In genomic region chr11:117081908-117082307, GRCh38 we compare ENCODE assay signal across 1 cellular context.
TF ChIP-seq lines count a peak whose summit lies in the region.

No MANE protein-coding gene starts in this region.

TF ChIP-seq in H1, 55 proteins besides CTCF, POLR2A, EP300 and RAD21:
- TF ChIP-seq CBX5 (IDR thresholded peaks at IDR 0.05; ENCODE audit: low read depth, low read length) (no peak), CBX8 (IDR thresholded peaks at IDR 0.05; ENCODE audit: borderline replicate concordance, low read depth, low read length) (no peak), POLR2AphosphoS5 (IDR thresholded peaks at IDR 0.05; ENCODE audit: low read depth, low read length) (no peak), CTBP2 (IDR thresholded peaks at IDR 0.05; ENCODE audit: borderline replicate concordance, insufficient read depth, insufficient read length, low read length) (no peak), SIRT6 (IDR thresholded peaks at IDR 0.05; ENCODE audit: low read length) (no peak), SAP30 (IDR thresholded peaks at IDR 0.05; ENCODE audit: insufficient read depth, insufficient replicate concordance, low read length) (no peak), FOSL1 (IDR thresholded peaks at IDR 0.05; ENCODE audit: insufficient read depth, low read depth, low read length) (no peak), GTF2F1 (IDR thresholded peaks at IDR 0.05; ENCODE audit: borderline replicate concordance, low read depth, low read length) (no peak), CHD7 (IDR thresholded peaks at IDR 0.05; ENCODE audit: insufficient replicate concordance, low read length) (no peak), MAFK (IDR thresholded peaks at IDR 0.05; ENCODE audit: low read depth, low read length) (no peak), SIN3A (conservative IDR thresholded peaks at IDR 0.05 in 1 of 2, IDR thresholded peaks at IDR 0.05 in 1 of 2; ENCODE audit: low read depth in 1 of 2, low read length in 2 of 2) (no peak), USF2 (IDR thresholded peaks at IDR 0.05; ENCODE audit: low read length) (no peak), GABPA (IDR thresholded peaks at IDR 0.05; ENCODE audit: borderline replicate concordance, insufficient read depth, low read length) (no peak), KDM5A (IDR thresholded peaks at IDR 0.05; ENCODE audit: low read length) (no peak)
- TF ChIP-seq, protein P1, sequence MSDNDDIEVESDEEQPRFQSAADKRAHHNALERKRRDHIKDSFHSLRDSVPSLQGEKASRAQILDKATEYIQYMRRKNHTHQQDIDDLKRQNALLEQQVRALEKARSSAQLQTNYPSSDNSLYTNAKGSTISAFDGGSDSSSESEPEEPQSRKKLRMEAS (IDR thresholded peaks at IDR 0.05), result no peak
